Comparison of ENCODE assay signal across 37 cellular contexts in genomic region chr16:83268164-83268563, GRCh38.
"Had no signal": no experiment of that assay in that cellular context is flagged by ENCODE, and none has a peak within 500 bp of the region (broad histone marks: within the 10 kb centered on the region; RNA-seq: fewer than 3 reads in every experiment).

No MANE protein-coding gene starts in this region.

- H3K9me3 ChIP-seq: Peyer's patch, SJCRH30, SK-N-SH had no signal

- H3K27ac Mint-ChIP-seq: activated B cell treated with CpG ODN at 0.5 μM for 24 hours; activated CD4-positive, alpha-beta memory T cell treated with anti-CD3 and anti-CD28 coated beads, Interleukin-2, amount 10 ng/mL, durations not matched to agents 7 days and 5 days; activated CD8-positive, alpha-beta memory T cell treated with anti-CD3 and anti-CD28 coated beads, Interleukin-2, amount 10 ng/mL, durations not matched to agents 7 days and 5 days; activated naive CD4-positive, alpha-beta T cell treated with anti-CD3 and anti-CD28 coated beads, Interleukin-2, amount 10 ng/mL, durations not matched to agents 7 days and 5 days; activated naive CD8-positive, alpha-beta T cell; activated naive CD8-positive, alpha-beta T cell treated with anti-CD3 and anti-CD28 coated beads, Interleukin-2, amount 50 U/mL, for 24 hours; T-cell; T-helper 17 cell had no signal

- H3K27ac ChIP-seq: Peyer's patch, RWPE1, SJCRH30, VCaP had no signal

- H3K27me3 Mint-ChIP-seq: activated CD4-positive, alpha-beta memory T cell treated with anti-CD3 and anti-CD28 coated beads, Interleukin-2, amount 10 ng/mL, durations not matched to agents 7 days and 5 days; activated CD8-positive, alpha-beta memory T cell treated with anti-CD3 and anti-CD28 coated beads, Interleukin-2, amount 10 ng/mL, durations not matched to agents 7 days and 5 days; activated naive CD4-positive, alpha-beta T cell treated with anti-CD3 and anti-CD28 coated beads, Interleukin-2, amount 10 ng/mL, durations not matched to agents 7 days and 5 days; activated naive CD8-positive, alpha-beta T cell had no signal

- H3K36me3 ChIP-seq: Peyer's patch, SJCRH30 had no signal

- H3K4me1 Mint-ChIP-seq: activated B cell treated with CpG ODN at 0.5 μM for 24 hours; activated CD4-positive, alpha-beta memory T cell treated with anti-CD3 and anti-CD28 coated beads, Interleukin-2, amount 10 ng/mL, durations not matched to agents 7 days and 5 days; activated CD8-positive, alpha-beta memory T cell treated with anti-CD3 and anti-CD28 coated beads, Interleukin-2, amount 10 ng/mL, durations not matched to agents 7 days and 5 days; activated naive CD4-positive, alpha-beta T cell treated with anti-CD3 and anti-CD28 coated beads, Interleukin-2, amount 10 ng/mL, durations not matched to agents 7 days and 5 days; activated naive CD8-positive, alpha-beta T cell treated with anti-CD3 and anti-CD28 coated beads, Interleukin-2, amount 50 U/mL, for 24 hours; T-cell; T-helper 17 cell had no signal

- H3K4me3 ChIP-seq: K562, Peyer's patch, SJCRH30 had no signal

- H3K27me3 ChIP-seq: Peyer's patch, SJCRH30 had no signal

- H3K4me1 ChIP-seq: Peyer's patch had no signal

- H3K9me3 Mint-ChIP-seq: activated B cell treated with CpG ODN at 0.5 μM for 24 hours; activated CD4-positive, alpha-beta memory T cell treated with anti-CD3 and anti-CD28 coated beads, Interleukin-2, amount 10 ng/mL, durations not matched to agents 7 days and 5 days; activated naive CD4-positive, alpha-beta T cell treated with anti-CD3 and anti-CD28 coated beads, Interleukin-2, amount 10 ng/mL, durations not matched to agents 7 days and 5 days; activated naive CD8-positive, alpha-beta T cell treated with anti-CD3 and anti-CD28 coated beads, Interleukin-2, amount 50 U/mL, for 24 hours; brain; T-cell had no signal

- H3K9ac ChIP-seq: SK-N-SH had no signal

- H3K36me3 Mint-ChIP-seq: activated CD8-positive, alpha-beta memory T cell treated with anti-CD3 and anti-CD28 coated beads, Interleukin-2, amount 10 ng/mL, durations not matched to agents 7 days and 5 days; activated naive CD4-positive, alpha-beta T cell treated with anti-CD3 and anti-CD28 coated beads, Interleukin-2, amount 10 ng/mL, durations not matched to agents 7 days and 5 days; activated naive CD8-positive, alpha-beta T cell; brain; T-cell had no signal

- H3K4me3 Mint-ChIP-seq: activated B cell treated with CpG ODN at 0.5 μM for 24 hours; activated CD4-positive, alpha-beta memory T cell treated with anti-CD3 and anti-CD28 coated beads, Interleukin-2, amount 10 ng/mL, durations not matched to agents 7 days and 5 days; activated CD8-positive, alpha-beta memory T cell treated with anti-CD3 and anti-CD28 coated beads, Interleukin-2, amount 10 ng/mL, durations not matched to agents 7 days and 5 days; activated naive CD4-positive, alpha-beta T cell treated with anti-CD3 and anti-CD28 coated beads, Interleukin-2, amount 10 ng/mL, durations not matched to agents 7 days and 5 days; activated naive CD8-positive, alpha-beta T cell; activated naive CD8-positive, alpha-beta T cell treated with anti-CD3 and anti-CD28 coated beads, Interleukin-2, amount 50 U/mL, for 24 hours; brain; T-cell; T-helper 17 cell had no signal

- DNase-seq: activated B cell treated with CpG ODN at 0.5 μM for 24 hours; activated CD4-positive, alpha-beta memory T cell treated with anti-CD3 and anti-CD28 coated beads, Interleukin-2, amount 10 ng/mL, durations not matched to agents 7 days and 5 days; activated CD4-positive, alpha-beta T cell treated with anti-CD3 and anti-CD28 coated beads for 4 hours; activated CD4-positive, alpha-beta T cell treated with anti-CD3 and anti-CD28 coated beads, Interleukin-2, amount 50 U/mL, for 1 hour; activated CD4-positive, CD25-positive, alpha-beta regulatory T cell treated with anti-CD3 and anti-CD28 coated beads, Interleukin-2, amount 50 U/mL, for 72 hours; activated CD8-positive, alpha-beta memory T cell treated with anti-CD3 and anti-CD28 coated beads for 24 hours; activated CD8-positive, alpha-beta memory T cell treated with anti-CD3 and anti-CD28 coated beads, Interleukin-2, amount 10 ng/mL, durations not matched to agents 7 days and 5 days; activated CD8-positive, alpha-beta memory T cell treated with anti-CD3 and anti-CD28 coated beads, Interleukin-2, amount 50 U/mL, for 48 hours; activated effector memory CD4-positive, alpha-beta T cell treated with Interleukin-2 at 50 U/mL for 16 hours; activated naive CD4-positive, alpha-beta T cell treated with anti-CD3 and anti-CD28 coated beads, Interleukin-2, amount 10 ng/mL, durations not matched to agents 7 days and 5 days; activated naive CD8-positive, alpha-beta T cell treated with anti-CD3 and anti-CD28 coated beads, Interleukin-2, amount 50 U/mL, for 24 hours; activated T-cell treated with anti-CD3 and anti-CD28 coated beads, Interleukin-2, amount 50 U/mL, for 48 hours; anterior cingulate cortex; central memory CD4-positive, alpha-beta T cell; NCI-H1092 treated with DMSO at 0.1 percent for 48 hours; NCI-H1417; NCI-H146; NCI-H187; NCI-H2029 treated with DMSO at 0.1 percent for 48 hours; NCI-H2107; NCI-H2171; NCI-H510A; NCI-H748 treated with DMSO at 0.1 percent for 48 hours; NK-92 treated with Interleukin-12 subunit alpha and Interleukin-12 subunit beta, amount 100 ng/mL, for 24 hours; PC-3; Peyer's patch; SHP77; SJCRH30; SK-N-SH; T-cell; T-helper 17 cell; T-helper 9 cell had no signal

- H3K4me2 ChIP-seq: SK-N-SH had no signal
